ENCODE assay signal across 19 cellular contexts in the genomic region with DNA sequence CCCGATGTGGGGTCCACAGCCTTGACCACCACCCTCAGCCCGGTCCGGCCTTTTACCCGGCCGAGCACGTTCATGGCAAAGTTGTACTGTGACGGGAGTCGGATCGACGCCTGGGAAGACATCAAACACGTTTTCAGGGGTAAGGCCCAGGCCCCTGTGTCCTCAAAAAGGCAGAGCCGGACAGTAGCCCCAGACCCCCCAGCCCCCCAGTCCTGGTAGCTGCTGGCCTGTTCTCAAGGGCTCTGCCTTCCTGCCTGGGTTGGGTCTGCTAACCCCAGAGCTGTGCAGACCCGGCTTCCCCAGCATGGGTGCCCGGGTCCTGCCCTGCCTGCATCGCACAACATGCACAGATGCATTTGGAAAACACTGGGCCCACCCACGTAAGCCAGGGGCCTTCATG.
"Had no signal": no experiment of that assay in that cellular context is flagged by ENCODE, and none has a peak within 500 bp of the region (broad histone marks: within the 10 kb centered on the region; RNA-seq: fewer than 3 reads in every experiment).

No MANE protein-coding gene starts in this region.

- H3K4me3 ChIP-seq: cardiac muscle cell, esophagus squamous epithelium, heart right ventricle, left ventricle myocardium inferior, spleen, thyroid gland had no signal

- DNase-seq: activated CD4-positive, alpha-beta memory T cell treated with anti-CD3 and anti-CD28 coated beads, Interleukin-2, amount 10 ng/mL, durations not matched to agents 7 days and 5 days; activated CD4-positive, alpha-beta T cell treated with anti-CD3 and anti-CD28 coated beads for 36 hours; activated effector memory CD4-positive, alpha-beta T cell treated with Interleukin-2 at 50 U/mL for 16 hours; activated T-cell treated with anti-CD3 and anti-CD28 coated beads, Interleukin-2, amount 50 U/mL, for 48 hours; effector memory CD8-positive, alpha-beta T cell; esophagus squamous epithelium; heart right ventricle; kidney glomerular epithelial cell; left ventricle myocardium inferior; nephron progenitor cell; occipital lobe; retina; spleen; stimulated activated CD8-positive, alpha-beta memory T cell treated with anti-CD3 and anti-CD28 coated beads, Interleukin-4, amount 100 ng/mL, for 48 hours; stimulated activated naive CD4-positive, alpha-beta T cell treated with Interleukin-2 at 50 U/mL for 16 hours; thyroid gland had no signal

- H3K4me1 ChIP-seq: heart right ventricle, left ventricle myocardium inferior, thyroid gland had no signal

- H3K27me3 ChIP-seq: cardiac muscle cell, esophagus squamous epithelium, spleen, thyroid gland had no signal

- H3K9me3 Mint-ChIP-seq: activated CD4-positive, alpha-beta memory T cell treated with anti-CD3 and anti-CD28 coated beads, Interleukin-2, amount 10 ng/mL, durations not matched to agents 7 days and 5 days; effector memory CD8-positive, alpha-beta T cell; nephron progenitor cell; T-helper 2 cell treated with Interferon-gamma antibody and Interleukin-4, amounts not matched to agents 5 μg/mL and 100 μg/mL, for 36 hours had no signal

- H3K36me3 Mint-ChIP-seq: activated naive CD8-positive, alpha-beta T cell had no signal

- H3K9me3 ChIP-seq: esophagus squamous epithelium, heart right ventricle, left ventricle myocardium inferior, spleen, thyroid gland had no signal

- H3K27ac Mint-ChIP-seq: activated CD4-positive, alpha-beta T cell treated with anti-CD3 and anti-CD28 coated beads for 36 hours; activated naive CD8-positive, alpha-beta T cell; nephron progenitor cell; T-helper 2 cell treated with Interferon-gamma antibody and Interleukin-4, amounts not matched to agents 5 μg/mL and 100 μg/mL, for 36 hours had no signal

- ATAC-seq: activated CD4-positive, alpha-beta T cell treated with anti-CD3 and anti-CD28 coated beads for 36 hours; effector memory CD8-positive, alpha-beta T cell; heart right ventricle had no signal

- H3K4me1 Mint-ChIP-seq: activated CD4-positive, alpha-beta T cell treated with anti-CD3 and anti-CD28 coated beads for 36 hours had no signal

- H3K4me3 Mint-ChIP-seq: activated CD4-positive, alpha-beta memory T cell treated with anti-CD3 and anti-CD28 coated beads, Interleukin-2, amount 10 ng/mL, durations not matched to agents 7 days and 5 days; activated CD4-positive, alpha-beta T cell treated with anti-CD3 and anti-CD28 coated beads for 36 hours; activated naive CD8-positive, alpha-beta T cell; nephron progenitor cell; T-helper 2 cell treated with Interferon-gamma antibody and Interleukin-4, amounts not matched to agents 5 μg/mL and 100 μg/mL, for 36 hours had no signal

- H3K36me3 ChIP-seq: cardiac muscle cell, left ventricle myocardium inferior, thyroid gland had no signal

- H3K27me3 Mint-ChIP-seq: activated CD4-positive, alpha-beta memory T cell treated with anti-CD3 and anti-CD28 coated beads, Interleukin-2, amount 10 ng/mL, durations not matched to agents 7 days and 5 days; activated CD4-positive, alpha-beta T cell treated with anti-CD3 and anti-CD28 coated beads for 36 hours; activated naive CD8-positive, alpha-beta T cell; effector memory CD8-positive, alpha-beta T cell had no signal

- H3K27ac ChIP-seq: cardiac muscle cell, esophagus squamous epithelium, heart right ventricle, left ventricle myocardium inferior, thyroid gland had no signal
